Comparison of ENCODE assay signal across 8 cellular contexts in the genomic region with DNA sequence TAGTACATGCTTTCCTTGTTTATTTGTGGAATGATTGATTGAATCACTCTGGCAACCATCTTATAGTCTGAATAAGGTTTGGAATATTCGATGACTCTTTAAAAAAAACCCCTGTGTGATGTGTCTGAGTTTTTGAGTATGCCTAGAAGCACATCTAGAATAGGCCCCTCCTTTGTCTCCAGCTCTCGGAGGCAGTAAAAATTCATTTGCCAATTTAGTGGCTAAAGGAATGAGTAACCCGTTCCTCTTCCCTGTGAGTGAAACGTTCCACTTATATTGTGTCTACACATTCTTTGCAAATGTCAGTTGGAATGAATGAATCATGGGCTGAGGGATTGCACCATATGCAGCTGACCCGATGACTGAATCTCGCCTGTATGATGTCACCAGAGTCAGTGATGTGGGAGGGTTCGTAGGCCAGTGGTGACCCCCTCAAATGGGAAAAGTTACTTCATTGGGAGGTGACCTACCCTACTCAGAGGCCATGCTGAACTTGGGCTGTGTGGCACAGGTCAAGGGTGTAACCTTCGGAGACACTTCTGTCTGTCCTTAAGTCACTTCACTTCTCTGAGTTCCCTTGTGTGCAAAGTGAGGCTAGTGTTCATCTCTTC. TPM values are rescaled to one million over a fixed set of nuclear protein-coding genes. Genes with fewer than 3 reads are reported as not detected.
DNase-seq lines count a peak whose midpoint lies in the region; ATAC-seq and TF ChIP-seq lines count a peak whose summit lies in the region.

No MANE protein-coding gene starts in this region.

- TF ChIP-seq POLR2A in ovary (IDR thresholded peaks at IDR 0.05) = no peak

- DNase-seq in AG04450 (ENCODE audit: low read depth, low spot score) (peak; percentile 97), HPDE6-E6E7 (ENCODE audit: extremely low spot score) (peak; percentile 99), kidney tubule cell (ENCODE audit: low spot score) (peak; percentile 99), ovary (no peak), GM19238 (ENCODE audit: insufficient read length, low spot score) (no peak)

- H3K9me3 ChIP-seq in AG04450 (ENCODE audit: control insufficient read depth, insufficient read depth, low read length) (peaks cover 5% of the 10 kb centered on the region), ovary (no peaks in the 10 kb centered on the region)

- TF ChIP-seq EP300 in ovary (IDR thresholded peaks at IDR 0.05) = no peak

- H3K4me3 Mint-ChIP-seq in activated T-helper 17 cell treated with anti-CD3 and anti-CD28 coated beads, Interleukin-2, amount 50 U/mL, for 72 hours = peak overlapping the region; percentile 58

- H3K27ac Mint-ChIP-seq in activated T-helper 17 cell treated with anti-CD3 and anti-CD28 coated beads, Interleukin-2, amount 50 U/mL, for 72 hours = peak overlapping the region; percentile 90

- no peaks in the 10 kb centered on the region for H3K36me3 ChIP-seq in ovary

- WGBS in ovary, 3 donors = 37 to 47% (median 45%) methylated on average over 8 of the region's 8 CpGs

- peaks cover 34% of the 10 kb centered on the region for H3K27me3 Mint-ChIP-seq in activated T-helper 17 cell treated with anti-CD3 and anti-CD28 coated beads, Interleukin-2, amount 50 U/mL, for 72 hours

- POLR2A ChIA-PET in AG04450 (lab: Yijun Ruan, JAX) = interaction anchor here (0.6 to 1.5 kb wide), 6 partner anchors 13 to 876 kb away, joined by 3 to 9 read pairs (median 4); a partner anchor contains a TSS

- CTCF ChIA-PET in AG04450 (lab: Charles Lee) = interaction anchor here (1.0 to 5.5 kb wide), 9 partner anchors 11 to 646 kb away, joined by 4 to 57 read pairs (median 8); a partner anchor contains a TSS

- H3K4me1 ChIP-seq in ovary (ENCODE audit: insufficient read depth) = peaks cover 2% of the 10 kb centered on the region

- peaks cover 15% of the 10 kb centered on the region for H3K4me1 Mint-ChIP-seq in activated T-helper 17 cell treated with anti-CD3 and anti-CD28 coated beads, Interleukin-2, amount 50 U/mL, for 72 hours

- no peak overlapping the region for H3K4me3 ChIP-seq in AG04450 (ENCODE audit: low read depth, low read length)
- H3K4me3 ChIP-seq in ovary = no peak overlapping the region

- H3K27ac ChIP-seq in AG04450 (ENCODE audit: low read depth, low read length) (peak overlapping the region; percentile 99), ovary (no peak overlapping the region)

- no peaks in the 10 kb centered on the region for H3K36me3 Mint-ChIP-seq in activated T-helper 17 cell treated with anti-CD3 and anti-CD28 coated beads, Interleukin-2, amount 50 U/mL, for 72 hours (ENCODE audit: low read depth)

- TF ChIP-seq CTCF in AG04450 (IDR thresholded peaks at IDR 0.05; ENCODE audit: low read depth, low read length) (no peak), ovary (IDR thresholded peaks at IDR 0.05) (no peak)

- H3K9me3 Mint-ChIP-seq in activated T-helper 17 cell treated with anti-CD3 and anti-CD28 coated beads, Interleukin-2, amount 50 U/mL, for 72 hours = no peaks in the 10 kb centered on the region

- H3K27me3 ChIP-seq in AG04450 (ENCODE audit: control insufficient read depth, insufficient read depth, low read length) (no peaks in the 10 kb centered on the region), ovary (no peaks in the 10 kb centered on the region)

- intact Hi-C loops in ovary (cut with DNase I) = loop anchor here in 3 of 4 donors (10.0 kb wide), 1 partner anchor 615 kb away; no protein-coding TSS in a partner anchor

- ATAC-seq in activated T-helper 17 cell treated with anti-CD3 and anti-CD28 coated beads, Interleukin-2, amount 50 U/mL, for 72 hours (replicated peaks) = peak; percentile 90
- ATAC-seq in GM21619 (IDR thresholded peaks at IDR 0.05; ENCODE audit: unreplicated experiment) (no peak), HG03280 (IDR thresholded peaks at IDR 0.05; ENCODE audit: unreplicated experiment) (no peak)

RNA-seq across cellular contexts. Expression of a gene that starts 21.6 kb away (rescaled TPM):
- 3.8 and 4.0 TPM in 2 replicates for polyA plus RNA-seq in AG04450 (2011; rRNA removed)
- 5.0 and 6.6 TPM in 2 replicates for polyA minus RNA-seq in AG04450 (2011; rRNA and poly(A)+ RNA removed)
- total RNA-seq in activated T-helper 17 cell treated with anti-CD3 and anti-CD28 coated beads, Interleukin-2, amount 50 U/mL, for 72 hours = 1 to 10 TPM; 3.0 to 5.4 TPM
- 1 to 10 TPM; 3.0 to 5.6 (median 5.0) TPM for total RNA-seq in ovary
- 1 to 10 TPM; 3.3 to 3.8 TPM for polyA plus RNA-seq in ovary

RNA-seq across cellular contexts. Expression of a gene that starts 21.8 kb away (rescaled TPM):
- polyA plus RNA-seq in AG04450 (2011; rRNA removed) (48.6 and 67.5 TPM in 2 replicates), ovary (10 to 100 TPM; 41.5 to 53.8 TPM)
- polyA minus RNA-seq in AG04450 (2011; rRNA and poly(A)+ RNA removed) = 20.9 and 23.1 TPM in 2 replicates
- 10 to 100 TPM; 43.0 to 57.4 TPM for total RNA-seq in activated T-helper 17 cell treated with anti-CD3 and anti-CD28 coated beads, Interleukin-2, amount 50 U/mL, for 72 hours
- total RNA-seq in ovary = 10 to 100 TPM; 31.1 to 47.2 (median 37.8) TPM

RNA-seq across cellular contexts. Expression of a gene that starts 42.7 kb away (rescaled TPM):
- polyA plus RNA-seq in AG04450 (2011; rRNA removed) (16.0 and 20.3 TPM in 2 replicates), ovary (under 1 TPM; 0.47 to 0.63 TPM)
- polyA minus RNA-seq in AG04450 (2011; rRNA and poly(A)+ RNA removed) = 12.3 and 15.2 TPM in 2 replicates
- under 1 TPM; 0.28 to 0.42 TPM for total RNA-seq in activated T-helper 17 cell treated with anti-CD3 and anti-CD28 coated beads, Interleukin-2, amount 50 U/mL, for 72 hours
- total RNA-seq in ovary = 1 to 10 TPM in 5 of 7 donors, under 1 TPM in 2; 0.15 to 4.9 (median 1.5) TPM

RNA-seq across cellular contexts. Expression of a gene that starts 48.9 kb away (rescaled TPM):
- polyA plus RNA-seq in AG04450 (2011; rRNA removed) (36.8 and 40.5 TPM in 2 replicates), ovary (10 to 100 TPM; 30.8 to 80.5 TPM)
- polyA minus RNA-seq in AG04450 (2011; rRNA and poly(A)+ RNA removed) = 68.2 and 77.5 TPM in 2 replicates
- 10 to 100 TPM; 57.9 to 75.4 TPM for total RNA-seq in activated T-helper 17 cell treated with anti-CD3 and anti-CD28 coated beads, Interleukin-2, amount 50 U/mL, for 72 hours
- total RNA-seq in ovary = 10 to 100 TPM; 41.1 to 94.7 (median 75.5) TPM

Comparison
In these comparisons a context has a peak if more than half of its experiments do, and no peak if none do; other contexts are left out.
1. DNase-seq: peak in AG04450 (single experiment), HPDE6-E6E7 (single experiment) and kidney tubule cell (single experiment); none in ovary (0 of 5) and GM19238 (single experiment).